In genomic region chr3:24069045-24069444, GRCh38 we compare ENCODE assay signal across 11 cellular contexts.
DNase-seq lines count a peak whose midpoint lies in the region; ATAC-seq, FAIRE-seq and TF ChIP-seq lines count a peak whose summit lies in the region.
"Had no signal": no experiment of that assay in that cellular context is flagged by ENCODE, and none has a peak within 500 bp of the region (broad histone marks: within the 10 kb centered on the region; RNA-seq: fewer than 3 reads in every experiment).

No MANE protein-coding gene starts in this region.

- H3K9me1 ChIP-seq in K562 (ENCODE audit: control insufficient read depth, insufficient read depth, low read length), result no peaks in the 10 kb centered on the region

- H2AFZ ChIP-seq in MM.1S (ENCODE audit: low read length) (no peak overlapping the region), K562 (ENCODE audit: low read depth, low read length) (no peak overlapping the region), neural progenitor cell (replicated peaks) (no peak overlapping the region)

- peak; percentile 78 for ATAC-seq in K562
- ATAC-seq in GM18868 (IDR thresholded peaks at IDR 0.05; ENCODE audit: unreplicated experiment), result no peak

- H3K9me3 Mint-ChIP-seq in neural progenitor cell, result peaks cover 1% of the 10 kb centered on the region

- DNase-seq in GM12892 (ENCODE audit: insufficient read length) (no peak), MM.1S (no peak), K562 (ENCODE audit: extremely low read depth in 1 of 4, low spot score in 3 of 4) (peak in 1 of 4 experiments; percentile 29), neural progenitor cell (ENCODE audit: low spot score) (peak; percentile 31), RKO (ENCODE audit: low spot score) (no peak), amniotic stem cell (lab: John Stamatoyannopoulos, UW) (no peak)
- DNase-seq in activated naive CD4-positive, alpha-beta T cell treated with Interleukin-2 at 50 U/mL for 16 hours, result no peak
- DNase-seq: activated gamma-delta T cell, NCI-H446, posterior cingulate gyrus had no signal

- TF ChIP-seq RAD21 in K562 (CRISPR knock-in tag; conservative IDR thresholded peaks at IDR 0.05 in 1 of 2, IDR thresholded peaks at IDR 0.05 in 1 of 2), result peak; percentile 50 to 78

- H3K4me2 ChIP-seq in MM.1S (ENCODE audit: low read depth, low read length), result no peak overlapping the region
- no peak overlapping the region for H3K4me2 ChIP-seq in K562 (ENCODE audit: insufficient read depth, low read length)
- H3K4me2 ChIP-seq in neural progenitor cell, result no peak overlapping the region

- peaks cover 2% of the 10 kb centered on the region for H3K27me3 Mint-ChIP-seq in neural progenitor cell (ENCODE audit: insufficient read depth, low read depth)

- no peak overlapping the region for H3K4me3 Mint-ChIP-seq in neural progenitor cell

- in situ Hi-C loops in K562 (cut with MboI), result no loop called here

- no peaks in the 10 kb centered on the region for H3K4me1 ChIP-seq in MM.1S (ENCODE audit: low read length)
- peaks cover 0 to 2% of the 10 kb centered on the region in 2 experiments; a peak in 1 of 5 replicates for H3K4me1 ChIP-seq in K562 (replicated peaks in 1 of 2; ENCODE audit: control insufficient read depth in 2 of 2, insufficient read depth in 2 of 2, low read length in 2 of 2)
- no peaks in the 10 kb centered on the region for H3K4me1 ChIP-seq in neural progenitor cell

- TF ChIP-seq POLR2A in GM12892 (IDR thresholded peaks at IDR 0.05; ENCODE audit: low read depth, low read length) (no peak), K562 (conservative IDR thresholded peaks at IDR 0.05) (no peak)

- H3K27ac ChIP-seq in MM.1S (ENCODE audit: low read length) (no peak overlapping the region), K562 (ENCODE audit: extremely low read depth, low read depth, low read length) (no peak overlapping the region), neural progenitor cell (no peak overlapping the region)

- H3K4me3 ChIP-seq in MM.1S (ENCODE audit: low read length) (no peak overlapping the region), K562 (no peak overlapping the region), neural progenitor cell (no peak overlapping the region)

- H4K20me1 ChIP-seq in MM.1S (ENCODE audit: insufficient read depth, low read length), result no peaks in the 10 kb centered on the region
- no peaks in the 10 kb centered on the region for H4K20me1 ChIP-seq in K562 (replicated peaks; ENCODE audit: control insufficient read depth, insufficient read depth, low read length)
- no peaks in the 10 kb centered on the region for H4K20me1 ChIP-seq in neural progenitor cell (ENCODE audit: low read depth)

- H3K9ac ChIP-seq in MM.1S (ENCODE audit: low read length) (no peak overlapping the region), K562 (ENCODE audit: insufficient read depth in 1 of 2, low read depth in 2 of 2, low read length in 2 of 2) (no peak overlapping the region), neural progenitor cell (no peak overlapping the region)

- FAIRE-seq in GM12892 (lab: Jason Lieb, UNC) (peak; percentile 17), K562 (lab: Jason Lieb, UNC) (no peak)

- 2% methylated on average over 2 of the region's 2 CpGs for WGBS in K562 (ENCODE audit: insufficient coverage, low coverage, missing lambda C conversion rate)

- peak; percentile 20 for TF ChIP-seq CTCF in MM.1S (IDR thresholded peaks at IDR 0.05; ENCODE audit: low read length)
- peak; percentile 49 to 74 (median 57); a peak in 4 of 6 replicates for TF ChIP-seq CTCF in K562 (IDR thresholded peaks at IDR 0.05 in 2 of 3, conservative IDR thresholded peaks at IDR 0.05 in 1 of 3; ENCODE audit: insufficient read depth in 2 of 3, low read depth in 1 of 3, low read length in 3 of 3)
- peak; percentile 51 for TF ChIP-seq CTCF in neural progenitor cell (IDR thresholded peaks at IDR 0.05)

- BruUV-seq in K562 (replicated peaks; lab: Mats Ljungman, UMichigan), result no TSS peak

- no peaks in the 10 kb centered on the region for H3F3A ChIP-seq in MM.1S (ENCODE audit: insufficient read depth, low read length)
- H3F3A ChIP-seq in neural progenitor cell (ENCODE audit: low read depth), result no peaks in the 10 kb centered on the region

- H3K36me3 Mint-ChIP-seq in neural progenitor cell, result no peaks in the 10 kb centered on the region

- H3K9me3 ChIP-seq in MM.1S (replicated peaks; ENCODE audit: insufficient read depth, low read length), result no peaks in the 10 kb centered on the region
- no peaks in the 10 kb centered on the region for H3K9me3 ChIP-seq in K562 (replicated peaks; ENCODE audit: control insufficient read depth, insufficient read depth, low read depth, low read length)
- H3K9me3 ChIP-seq in neural progenitor cell (ENCODE audit: low read depth), result no peaks in the 10 kb centered on the region

- intact Hi-C loops in K562 (cut with micrococcal nuclease), result loop anchor here (1.0 kb wide), 1 partner anchor 169 kb away; no protein-coding TSS in a partner anchor

- H3K4me1 Mint-ChIP-seq in neural progenitor cell, result no peaks in the 10 kb centered on the region

- no peaks in the 10 kb centered on the region for H3K36me3 ChIP-seq in MM.1S (replicated peaks; ENCODE audit: insufficient read depth, low read length)
- no peaks in the 10 kb centered on the region for H3K36me3 ChIP-seq in K562 (ENCODE audit: control insufficient read depth, insufficient read depth, low read length)
- H3K36me3 ChIP-seq in neural progenitor cell, result no peaks in the 10 kb centered on the region

- CTCF ChIA-PET in K562 (lab: Yijun Ruan, JAX; ENCODE audit: low intra/inter-chr PET ratio), result interaction anchor here (1.5 to 2.4 kb wide), 2 partner anchors 169 to 615 kb away, joined by 7 to 11 read pairs; no protein-coding TSS in a partner anchor

- H3K27me3 ChIP-seq in MM.1S (replicated peaks; ENCODE audit: insufficient read depth, low read length) (no peaks in the 10 kb centered on the region), K562 (ENCODE audit: control insufficient read depth in 2 of 2, insufficient read depth in 2 of 2, low read length in 2 of 2) (no peaks in the 10 kb centered on the region; a peak in 2 of 5 replicates), neural progenitor cell (no peaks in the 10 kb centered on the region)

- H3K27ac Mint-ChIP-seq in neural progenitor cell, result no peak overlapping the region

- POLR2A ChIA-PET in K562 (lab: Yijun Ruan, JAX), result no interaction called here

- H3K79me2 ChIP-seq in MM.1S (ENCODE audit: low read length), result no peaks in the 10 kb centered on the region
- H3K79me2 ChIP-seq in K562 (ENCODE audit: control insufficient read depth, insufficient read depth, low read length), result no peaks in the 10 kb centered on the region
- H3K79me2 ChIP-seq in neural progenitor cell (ENCODE audit: low read depth), result no peaks in the 10 kb centered on the region

- TF ChIP-seq EP300 in K562 (IDR thresholded peaks at IDR 0.05; ENCODE audit: low read length), result no peak

- H3K9me2 ChIP-seq in MM.1S (replicated peaks; ENCODE audit: insufficient read depth, low read length), result no peaks in the 10 kb centered on the region

TF ChIP-seq in K562, 482 proteins besides CTCF, POLR2A, EP300 and RAD21:
- TF ChIP-seq SMC3 (conservative IDR thresholded peaks at IDR 0.05; ENCODE audit: insufficient read depth, low read depth, low read length) (0 out of 2 replicates have a peak, but pooled peaks have one; percentile 46), DEAF1 (CRISPR knock-in tag; IDR thresholded peaks at IDR 0.05) (peak; percentile 41; the same call in 1 of the 2 replicates), TRIM28 (IDR thresholded peaks at IDR 0.05) (no peak), TSHZ1 (CRISPR knock-in tag; IDR thresholded peaks at IDR 0.05) (no peak), POLR2AphosphoS5 (IDR thresholded peaks at IDR 0.05; ENCODE audit: control insufficient read depth, insufficient read depth, low read depth, low read length) (no peak), ARID2 (IDR thresholded peaks at IDR 0.05) (0 out of 2 replicates have a peak, but pooled peaks have one; percentile 24), ZNF780A (CRISPR knock-in tag; IDR thresholded peaks at IDR 0.05) (no peak)
